In the genomic region with DNA sequence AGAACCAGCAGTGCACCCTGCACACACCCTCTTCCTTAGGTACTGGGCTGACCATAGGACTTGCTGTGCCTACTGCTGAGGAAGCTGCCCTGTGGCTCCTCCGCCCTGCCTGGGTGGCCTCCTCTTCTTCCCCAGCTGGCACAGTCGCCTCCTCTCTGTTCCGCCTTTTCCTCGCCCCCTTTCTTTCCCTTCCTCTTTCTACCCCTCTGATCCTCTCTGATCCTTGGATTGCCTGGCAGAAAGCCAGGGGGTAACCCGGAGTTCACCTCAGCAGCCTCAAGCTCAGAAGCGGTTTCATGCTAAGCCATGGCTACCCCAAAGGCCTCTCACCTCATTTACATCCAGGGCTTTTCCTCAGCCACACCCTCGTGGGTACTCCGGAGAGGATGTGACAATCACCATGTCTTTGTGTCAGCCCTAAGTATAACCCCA, we compare ENCODE assay signal across 16 cellular contexts.
A peak's percentile ranks its signal among the peaks of the same experiment; 100 is the strongest.
DNase-seq lines count a peak whose midpoint lies in the region; ATAC-seq, FAIRE-seq and TF ChIP-seq lines count a peak whose summit lies in the region.
"Had no signal": no experiment of that assay in that cellular context is flagged by ENCODE, and none has a peak within 500 bp of the region (broad histone marks: within the 10 kb centered on the region; RNA-seq: fewer than 3 reads in every experiment).

No MANE protein-coding gene starts in this region.

- H3K27ac ChIP-seq in right lobe of liver, result no peak overlapping the region
- H3K27ac ChIP-seq in HepG2 (ENCODE audit: extremely low read length, insufficient read depth, low read length), result no peak overlapping the region
- H3K27ac ChIP-seq in muscle layer of colon (ENCODE audit: low read depth, low read length), result peak overlapping the region; percentile 38
- H3K27ac ChIP-seq: A549, prostate gland, SJSA1 had no signal

- BruUV-seq in HepG2 (replicated peaks; lab: Mats Ljungman, UMichigan), result no TSS peak

- H3K27me3 ChIP-seq in right lobe of liver, result no peaks in the 10 kb centered on the region
- peaks cover 3 to 9% of the 10 kb centered on the region in 2 experiments; a peak in 1 of 5 replicates for H3K27me3 ChIP-seq in HepG2 (ENCODE audit: control insufficient read depth in 1 of 2, insufficient read depth in 2 of 2, low read length in 2 of 2)
- no peaks in the 10 kb centered on the region for H3K27me3 ChIP-seq in muscle layer of colon (ENCODE audit: control insufficient read depth in 1 of 2, insufficient read depth in 2 of 2, low read length in 2 of 2)
- H3K27me3 ChIP-seq: MG63, SJSA1 had no signal

- WGBS in right lobe of liver (ENCODE audit: insufficient coverage, low coverage, low lambda C conversion rate, missing lambda C conversion rate), result 57% methylated on average over 8 of the region's 8 CpGs
- WGBS in HepG2 (ENCODE audit: low lambda C conversion rate), result 19% methylated on average over 8 of the region's 8 CpGs

- TF ChIP-seq RAD21 in HepG2 (CRISPR knock-in tag; IDR thresholded peaks at IDR 0.05), result no peak

- POLR2A ChIA-PET in HepG2 (lab: Yijun Ruan, JAX), result no interaction called here

- no peaks in the 10 kb centered on the region for H3K4me1 Mint-ChIP-seq in endothelial cell (ENCODE audit: unreplicated experiment)
- peaks cover 25% of the 10 kb centered on the region for H3K4me1 Mint-ChIP-seq in activated T-helper 1 cell treated with anti-CD3 and anti-CD28 coated beads, Interleukin-12 subunit alpha, Interleukin-12 subunit beta, Interleukin-2, Interleukin-4 antibody, amounts not matched to agents 30 ng/mL and 10 ng/mL and 1 ng/mL, durations not matched to agents 14 hours and 24 hours and 36 hours (ENCODE audit: low read depth)
- H3K4me1 Mint-ChIP-seq in immature natural killer cell, result no peaks in the 10 kb centered on the region

- no peak overlapping the region for H2AFZ ChIP-seq in HepG2 (ENCODE audit: low read length)

- H3K36me3 ChIP-seq in right lobe of liver, result no peaks in the 10 kb centered on the region
- no peaks in the 10 kb centered on the region for H3K36me3 ChIP-seq in HepG2 (replicated peaks in 1 of 2; ENCODE audit: control insufficient read depth in 1 of 2, insufficient read depth in 2 of 2, low read length in 2 of 2)
- H3K36me3 ChIP-seq in muscle layer of colon (ENCODE audit: insufficient read depth, low read length), result no peaks in the 10 kb centered on the region
- H3K36me3 ChIP-seq: MG63, prostate gland, SJSA1 had no signal

- no peak overlapping the region for H3K4me2 ChIP-seq in HepG2 (ENCODE audit: low read depth, low read length)
- H3K4me2 ChIP-seq: A549 had no signal

- H3K36me3 Mint-ChIP-seq in endothelial cell (ENCODE audit: low read depth, unreplicated experiment) (no peaks in the 10 kb centered on the region), immature natural killer cell (peaks cover 0 to 3% (median 0%) of the 10 kb centered on the region in 3 donors)
- H3K36me3 Mint-ChIP-seq in activated T-helper 1 cell treated with anti-CD3 and anti-CD28 coated beads, Interleukin-12 subunit alpha, Interleukin-12 subunit beta, Interleukin-2, Interleukin-4 antibody, amounts not matched to agents 30 ng/mL and 10 ng/mL and 1 ng/mL, durations not matched to agents 14 hours and 24 hours and 36 hours (ENCODE audit: low read depth), result no peaks in the 10 kb centered on the region

- TF ChIP-seq CTCF in right lobe of liver (IDR thresholded peaks at IDR 0.05) (no peak), HepG2 (CRISPR knock-in tag; IDR thresholded peaks at IDR 0.05) (no peak), endothelial cell (IDR thresholded peaks at IDR 0.05; ENCODE audit: unreplicated experiment) (no peak)

- no peak overlapping the region for H3K4me3 ChIP-seq in right lobe of liver
- no peak overlapping the region for H3K4me3 ChIP-seq in HepG2 (replicated peaks in 1 of 3; ENCODE audit: insufficient read depth in 1 of 3, low read depth in 2 of 3, low read length in 3 of 3)
- no peak overlapping the region for H3K4me3 ChIP-seq in muscle layer of colon (ENCODE audit: low read depth in 1 of 2, low read length in 2 of 2)
- H3K4me3 ChIP-seq: A549, MG63, prostate gland, SJSA1 had no signal

- H3K4me3 Mint-ChIP-seq in endothelial cell (ENCODE audit: unreplicated experiment) (peak overlapping the region; percentile 12), immature natural killer cell (no peak overlapping the region)
- H3K4me3 Mint-ChIP-seq in activated T-helper 1 cell treated with anti-CD3 and anti-CD28 coated beads, Interleukin-12 subunit alpha, Interleukin-12 subunit beta, Interleukin-2, Interleukin-4 antibody, amounts not matched to agents 30 ng/mL and 10 ng/mL and 1 ng/mL, durations not matched to agents 14 hours and 24 hours and 36 hours, result no peak overlapping the region
- H3K4me3 Mint-ChIP-seq: WTC11 had no signal

- no peak for TF ChIP-seq POLR2A in right lobe of liver (IDR thresholded peaks at IDR 0.05)
- TF ChIP-seq POLR2A in HepG2 (IDR thresholded peaks at IDR 0.05; ENCODE audit: insufficient read depth in 1 of 2, low read depth in 2 of 2, low read length in 2 of 2), result no peak

- in situ Hi-C loops in HepG2 (cut with HindIII; ENCODE audit: extremely low pct_ligation_motif_present, low pct_unique_long_range_greater_than_20kb), result no loop called here

- H3K9ac ChIP-seq in HepG2 (ENCODE audit: insufficient read depth, low read depth, low read length) (no peak overlapping the region), muscle layer of colon (ENCODE audit: low read length) (no peak overlapping the region)

- intact Hi-C loops in right lobe of liver (cut with DNase I) (no loop called here), HepG2 (cut with micrococcal nuclease; ENCODE audit: unreplicated experiment) (no loop called here)
- intact Hi-C loops in activated T-helper 1 cell treated with anti-CD3 and anti-CD28 coated beads, Interleukin-12 subunit alpha, Interleukin-12 subunit beta, Interleukin-2, Interleukin-4 antibody, amounts not matched to agents 30 ng/mL and 10 ng/mL and 1 ng/mL, durations not matched to agents 14 hours and 24 hours and 36 hours (cut with micrococcal nuclease), result no loop called here

- H4K20me1 ChIP-seq in HepG2 (ENCODE audit: insufficient read depth, low read length), result no peaks in the 10 kb centered on the region

- TF ChIP-seq EP300 in HepG2 (IDR thresholded peaks at IDR 0.05; ENCODE audit: low read depth in 2 of 2, low read length in 2 of 2) (no peak), HepG2 (CRISPR knock-in tag; IDR thresholded peaks at IDR 0.05; ENCODE audit: borderline replicate concordance) (no peak)

- H3K4me1 ChIP-seq in right lobe of liver, result no peaks in the 10 kb centered on the region
- H3K4me1 ChIP-seq in HepG2 (ENCODE audit: insufficient read depth, low read length), result 0 out of 2 replicates have a peak, but pooled peaks cover 12% of the 10 kb centered on the region
- H3K4me1 ChIP-seq in muscle layer of colon (ENCODE audit: insufficient read depth, low read length), result peaks cover 39% of the 10 kb centered on the region
- H3K4me1 ChIP-seq: A549, prostate gland had no signal

- FAIRE-seq in HepG2 (lab: Jason Lieb, UNC), result no peak
- FAIRE-seq: A549 had no signal

- H3K9me3 ChIP-seq in right lobe of liver (no peaks in the 10 kb centered on the region), HepG2 (ENCODE audit: low read length) (no peaks in the 10 kb centered on the region), muscle layer of colon (ENCODE audit: low read length) (no peaks in the 10 kb centered on the region)
- H3K9me3 ChIP-seq: A549, MG63, prostate gland, SJSA1 had no signal

- H3K27me3 Mint-ChIP-seq in endothelial cell (ENCODE audit: unreplicated experiment), result peaks cover 3% of the 10 kb centered on the region
- H3K27me3 Mint-ChIP-seq in activated T-helper 1 cell treated with anti-CD3 and anti-CD28 coated beads, Interleukin-12 subunit alpha, Interleukin-12 subunit beta, Interleukin-2, Interleukin-4 antibody, amounts not matched to agents 30 ng/mL and 10 ng/mL and 1 ng/mL, durations not matched to agents 14 hours and 24 hours and 36 hours (ENCODE audit: insufficient read depth), result no peaks in the 10 kb centered on the region
- H3K27me3 Mint-ChIP-seq in immature natural killer cell (ENCODE audit: low read depth in 3 of 3), result peaks cover 0 to 7% (median 3%) of the 10 kb centered on the region in 3 donors

- ATAC-seq in right lobe of liver (peak; percentile 53 to 70 (median 56)), HepG2 (no peak), HG03097 (IDR thresholded peaks at IDR 0.05; ENCODE audit: low FRiP score, unreplicated experiment) (no peak)
- ATAC-seq: A549, WTC11 had no signal

- CTCF ChIA-PET in HepG2 (lab: Yijun Ruan, JAX; ENCODE audit: low intra/inter-chr PET ratio, low total read pairs), result no interaction called here

- H3K27ac Mint-ChIP-seq in endothelial cell (ENCODE audit: unreplicated experiment) (no peak overlapping the region), immature natural killer cell (no peak overlapping the region)
- no peak overlapping the region for H3K27ac Mint-ChIP-seq in activated T-helper 1 cell treated with anti-CD3 and anti-CD28 coated beads, Interleukin-12 subunit alpha, Interleukin-12 subunit beta, Interleukin-2, Interleukin-4 antibody, amounts not matched to agents 30 ng/mL and 10 ng/mL and 1 ng/mL, durations not matched to agents 14 hours and 24 hours and 36 hours
- H3K27ac Mint-ChIP-seq: WTC11 had no signal

- H3K9me3 Mint-ChIP-seq in endothelial cell (ENCODE audit: unreplicated experiment), result no peaks in the 10 kb centered on the region
- peaks cover 17% of the 10 kb centered on the region for H3K9me3 Mint-ChIP-seq in activated T-helper 1 cell treated with anti-CD3 and anti-CD28 coated beads, Interleukin-12 subunit alpha, Interleukin-12 subunit beta, Interleukin-2, Interleukin-4 antibody, amounts not matched to agents 30 ng/mL and 10 ng/mL and 1 ng/mL, durations not matched to agents 14 hours and 24 hours and 36 hours
- no peaks in the 10 kb centered on the region for H3K9me3 Mint-ChIP-seq in immature natural killer cell

- no peaks in the 10 kb centered on the region for H3K79me2 ChIP-seq in HepG2 (ENCODE audit: insufficient read depth, low read length)

- DNase-seq in right lobe of liver (no peak), HepG2 (ENCODE audit: low spot score) (no peak), endothelial cell (ENCODE audit: low spot score) (no peak), NCI-H2196 treated with DMSO at 0.1 percent for 48 hours (lab: John Stamatoyannopoulos, UW; ENCODE audit: unreplicated experiment) (no peak), immature natural killer cell (no peak)
- DNase-seq in activated T-helper 1 cell treated with anti-CD3 and anti-CD28 coated beads, Interleukin-12 subunit alpha, Interleukin-12 subunit beta, Interleukin-2, Interleukin-4 antibody, amounts not matched to agents 30 ng/mL and 10 ng/mL and 1 ng/mL, durations not matched to agents 14 hours and 24 hours and 36 hours (ENCODE audit: low spot score), result no peak
- DNase-seq: DMS79, glutamatergic neuron, MG63, NCI-H510A had no signal

TF ChIP-seq in HepG2, 621 proteins besides CTCF, POLR2A, EP300 and RAD21 (continues in another document):
- TF ChIP-seq PAWR (CRISPR knock-in tag; IDR thresholded peaks at IDR 0.05; ENCODE audit: borderline replicate concordance) (no peak), SALL2 (CRISPR knock-in tag; IDR thresholded peaks at IDR 0.05) (no peak), ZNF724P (CRISPR knock-in tag; IDR thresholded peaks at IDR 0.05; ENCODE audit: borderline replicate concordance) (no peak), ZNF230 (CRISPR knock-in tag; IDR thresholded peaks at IDR 0.05) (no peak), ZNF292 (CRISPR knock-in tag; IDR thresholded peaks at IDR 0.05; ENCODE audit: borderline replicate concordance, low read depth) (no peak)

Comparison
In these comparisons a context has a peak if more than half of its experiments do, and no peak if none do; other contexts are left out.
1. ATAC-seq: peak in right lobe of liver (4 of 4); none in HepG2 (single experiment) and HG03097 (single experiment).